ENCODE assay signal across 16 cellular contexts in genomic region chr19:48085077-48085476, GRCh38. TPM values are rescaled to one million over a fixed set of nuclear protein-coding genes. Genes with fewer than 3 reads are reported as not detected.
DNase-seq lines count a peak whose midpoint lies in the region; ATAC-seq and TF ChIP-seq lines count a peak whose summit lies in the region.
"Had no signal": no experiment of that assay in that cellular context is flagged by ENCODE, and none has a peak within 500 bp of the region (broad histone marks: within the 10 kb centered on the region; RNA-seq: fewer than 3 reads in every experiment).

No MANE protein-coding gene starts in this region.

- WGBS in stomach, 5 donors: 41 to 54% (median 49%) methylated on average over 3 of the region's 3 CpGs

- H3K9me3 ChIP-seq in A673 (ENCODE audit: low read depth, low read length, poor library complexity, severe bottlenecking) (no peaks in the 10 kb centered on the region), stomach (no peaks in the 10 kb centered on the region)

- no peak for TF ChIP-seq EP300 in stomach (IDR thresholded peaks at IDR 0.05)

- no peak for ATAC-seq in GM18502 (IDR thresholded peaks at IDR 0.05; ENCODE audit: poor library complexity, unreplicated experiment)

- TF ChIP-seq CTCF in A673 (conservative IDR thresholded peaks at IDR 0.05; ENCODE audit: low read depth, low read length) (no peak), dorsolateral prefrontal cortex (IDR thresholded peaks at IDR 0.05 in 54 of 56, conservative IDR thresholded peaks at IDR 0.05 in 2 of 56; ENCODE audit: low read depth in 1 of 56, partially characterized antibody in 56 of 56) (no peak), osteocyte (IDR thresholded peaks at IDR 0.05) (no peak), stomach (IDR thresholded peaks at IDR 0.05) (no peak)

- no peak for TF ChIP-seq POLR2A in stomach (IDR thresholded peaks at IDR 0.05)

- CTCF ChIA-PET in A673 (lab: Charles Lee): interaction anchor here (1.4 kb wide), 1 partner anchor 122 kb away, joined by 3 read pairs; no protein-coding TSS in a partner anchor

- H3K4me3 ChIP-seq in A673 (ENCODE audit: low read depth, low read length, poor library complexity, severe bottlenecking): no peak overlapping the region
- no peak overlapping the region for H3K4me3 ChIP-seq in dorsolateral prefrontal cortex
- H3K4me3 ChIP-seq in stomach: no peak overlapping the region

- peaks cover under 1% of the 10 kb centered on the region for H3K4me1 Mint-ChIP-seq in osteocyte (ENCODE audit: unreplicated experiment)

- no TSS peak for BruUV-seq in A673 (replicated peaks; lab: Mats Ljungman, UMichigan)

- no peaks in the 10 kb centered on the region for H3K36me3 Mint-ChIP-seq in osteocyte (ENCODE audit: unreplicated experiment)

- DNase-seq in A673 (ENCODE audit: low spot score) (peak; percentile 55), NCI-H526 treated with DMSO at 0.1 percent for 48 hours (lab: John Stamatoyannopoulos, UW) (peak; percentile 90), dorsolateral prefrontal cortex (peak in 3 of 10 donors; percentile 45 to 62 (median 60)), osteocyte (ENCODE audit: extremely low spot score, unreplicated experiment) (no peak), KG1 (lab: John Stamatoyannopoulos, UW) (no peak), stomach (no peak)
- DNase-seq in activated effector memory CD4-positive, alpha-beta T cell treated with anti-CD3 and anti-CD28 coated beads, Interleukin-2, amount 50 U/mL, for 16 hours: no peak
- DNase-seq: KBM-7, MM.1S, NCI-H1105, NCI-H187 treated with DMSO at 0.1 percent for 48 hours, NCI-H2171 had no signal

- H3K27me3 ChIP-seq in A673 (replicated peaks; ENCODE audit: insufficient read depth, low read depth, low read length, poor library complexity) (no peaks in the 10 kb centered on the region), dorsolateral prefrontal cortex (no peaks in the 10 kb centered on the region), stomach (no peaks in the 10 kb centered on the region)

- H3K27ac ChIP-seq in A673 (ENCODE audit: low read depth, low read length, poor library complexity, severe bottlenecking): peak overlapping the region; percentile 73
- peak overlapping the region in 50 of 59 donors; percentile 2 to 79 (median 55) for H3K27ac ChIP-seq in dorsolateral prefrontal cortex
- H3K27ac ChIP-seq in stomach: no peak overlapping the region
- H3K27ac ChIP-seq: 22Rv1, C4-2B had no signal

- peak overlapping the region; percentile 2 for H3K27ac Mint-ChIP-seq in osteocyte (ENCODE audit: unreplicated experiment)

- POLR2A ChIA-PET in A673 (lab: Charles Lee; ENCODE audit: low non-redundant PET): no interaction called here

- H3K36me3 ChIP-seq in A673 (ENCODE audit: insufficient read depth, low read length, poor library complexity, severe bottlenecking): no peaks in the 10 kb centered on the region
- H3K36me3 ChIP-seq in stomach: no peaks in the 10 kb centered on the region

- intact Hi-C loops in A673 (cut with micrococcal nuclease; ENCODE audit: unreplicated experiment): no loop called here
- intact Hi-C loops in dorsolateral prefrontal cortex (cut with DNase I): no loop called here
- intact Hi-C loops in stomach (cut with DNase I; ENCODE audit: low total_unique reads): no loop called here

- H3K9me3 Mint-ChIP-seq in osteocyte (ENCODE audit: unreplicated experiment): no peaks in the 10 kb centered on the region

- H3K27me3 Mint-ChIP-seq in osteocyte (ENCODE audit: unreplicated experiment): peaks cover 17% of the 10 kb centered on the region

- H3K4me3 Mint-ChIP-seq in osteocyte (ENCODE audit: unreplicated experiment): no peak overlapping the region

- H3K4me1 ChIP-seq in A673 (ENCODE audit: insufficient read depth, low read length, poor library complexity, severe bottlenecking) (peaks cover 29% of the 10 kb centered on the region), stomach (no peaks in the 10 kb centered on the region)

RNA-seq across cellular contexts. Expression of gene PLA2G4C, which starts 25.5 kb away (rescaled TPM):
- total RNA-seq in A673 (2021) (4.8 and 8.2 TPM in 2 replicates), dorsolateral prefrontal cortex (100 to 1,000 TPM in 45 of 120 experiments, 10 to 100 TPM in 75; 52.0 to 175 (median 92.9) TPM), osteocyte (4.8 and 5.5 TPM in 2 replicates), stomach (10 to 100 TPM in 1 of 5 donors, 1 to 10 TPM in 4; 1.4 to 90.2 (median 6.2) TPM)
- polyA plus RNA-seq in stomach: 1 to 10 TPM; 3.7 to 6.7 (median 5.7) TPM

RNA-seq across cellular contexts. Expression of gene CABP5, which starts 41.2 kb away (rescaled TPM):
- total RNA-seq in A673 (2021) (not detected in 2 replicates), dorsolateral prefrontal cortex (under 1 TPM in 2 of 120 experiments, not detected in 118; 0.41 to 0.54 TPM), osteocyte (not detected in 2 replicates), stomach (not detected)
- not detected for polyA plus RNA-seq in stomach
- total RNA-seq: NCI-H460 had no signal

Comparison
In these comparisons a context has a peak if more than half of its experiments do, and no peak if none do; other contexts are left out.
1. DNase-seq: peak in A673 (single experiment) and NCI-H526 treated with DMSO at 0.1 percent for 48 hours (single experiment); none in osteocyte (single experiment), KG1 (single experiment), stomach (single experiment) and activated effector memory CD4-positive, alpha-beta T cell treated with anti-CD3 and anti-CD28 coated beads, Interleukin-2, amount 50 U/mL, for 16 hours (single experiment).
2. H3K27ac ChIP-seq: peak in A673 (single experiment) and dorsolateral prefrontal cortex (50 of 59); none in stomach (0 of 5).